ENCODE assay signal across 9 cellular contexts in genomic region chr5:78886650-78887230, GRCh38.
DNase-seq lines count a peak whose midpoint lies in the region; ATAC-seq and TF ChIP-seq lines count a peak whose summit lies in the region.
"Had no signal": no experiment of that assay in that cellular context is flagged by ENCODE, and none has a peak within 500 bp of the region (broad histone marks: within the 10 kb centered on the region; RNA-seq: fewer than 3 reads in every experiment).

No MANE protein-coding gene starts in this region.

- H3K27me3 Mint-ChIP-seq in chondrocyte (ENCODE audit: low read depth) (no peaks in the 10 kb centered on the region), neural progenitor cell (ENCODE audit: insufficient read depth, low read depth) (peaks cover 2% of the 10 kb centered on the region)

- H3F3A ChIP-seq in neural progenitor cell (ENCODE audit: low read depth), result no peaks in the 10 kb centered on the region

- no peak overlapping the region for H3K4me3 ChIP-seq in KMS-11 (IDR thresholded peaks at IDR 0.05; ENCODE audit: insufficient read depth, low read depth, low read length)
- no peak overlapping the region for H3K4me3 ChIP-seq in neural progenitor cell

- no peaks in the 10 kb centered on the region for H3K36me3 Mint-ChIP-seq in chondrocyte (ENCODE audit: low read depth)
- H3K36me3 Mint-ChIP-seq in neural progenitor cell, result peaks cover 10% of the 10 kb centered on the region

- peaks cover 4% of the 10 kb centered on the region for H3K4me1 ChIP-seq in KMS-11 (ENCODE audit: low read depth, poor library complexity, severe bottlenecking)
- H3K4me1 ChIP-seq in neural progenitor cell, result peaks cover 11% of the 10 kb centered on the region

- TF ChIP-seq CTCF in KMS-11 (conservative IDR thresholded peaks at IDR 0.05; ENCODE audit: low read depth, low read length), result peak; percentile 87
- peak; percentile 88 for TF ChIP-seq CTCF in chondrocyte (IDR thresholded peaks at IDR 0.05)
- peak; percentile 62 for TF ChIP-seq CTCF in neural progenitor cell (IDR thresholded peaks at IDR 0.05)
- TF ChIP-seq CTCF in omental fat pad (IDR thresholded peaks at IDR 0.05), result no peak

- H3K4me3 Mint-ChIP-seq in chondrocyte (ENCODE audit: unreplicated experiment) (no peak overlapping the region), neural progenitor cell (no peak overlapping the region)

- H3K27ac Mint-ChIP-seq in chondrocyte (ENCODE audit: unreplicated experiment) (no peak overlapping the region), neural progenitor cell (no peak overlapping the region)

- H3K27ac ChIP-seq in KMS-11 (no peak overlapping the region), neural progenitor cell (no peak overlapping the region)

- H3K27me3 ChIP-seq in KMS-11 (ENCODE audit: insufficient read depth, low read depth) (no peaks in the 10 kb centered on the region), neural progenitor cell (no peaks in the 10 kb centered on the region)

- no peaks in the 10 kb centered on the region for H3K79me2 ChIP-seq in KMS-11 (ENCODE audit: insufficient read depth, low read depth)
- no peaks in the 10 kb centered on the region for H3K79me2 ChIP-seq in neural progenitor cell (ENCODE audit: low read depth)

- H4K20me1 ChIP-seq in KMS-11 (ENCODE audit: insufficient read depth), result no peaks in the 10 kb centered on the region
- no peaks in the 10 kb centered on the region for H4K20me1 ChIP-seq in neural progenitor cell (ENCODE audit: low read depth)

- H3K9ac ChIP-seq in KMS-11, result no peak overlapping the region
- H3K9ac ChIP-seq in neural progenitor cell, result no peak overlapping the region

- ATAC-seq in GM21360 (IDR thresholded peaks at IDR 0.05; ENCODE audit: unreplicated experiment), result no peak
- ATAC-seq in HG03442 (IDR thresholded peaks at IDR 0.05; ENCODE audit: unreplicated experiment), result no peak
- ATAC-seq in omental fat pad (ENCODE audit: low FRiP score), result no peak

- no peak overlapping the region for H2AFZ ChIP-seq in KMS-11 (ENCODE audit: low read depth)
- H2AFZ ChIP-seq in neural progenitor cell (replicated peaks), result no peak overlapping the region

- DNase-seq in DMS53 treated with DMSO at 0.1 percent for 48 hours (lab: John Stamatoyannopoulos, UW; ENCODE audit: unreplicated experiment) (peak; percentile 12), chondrocyte (ENCODE audit: low spot score) (no peak), neural progenitor cell (ENCODE audit: low spot score) (no peak), omental fat pad (ENCODE audit: low spot score) (no peak), T-helper 1 cell (no peak)
- DNase-seq: NCI-H1417 treated with DMSO at 0.1 percent for 48 hours had no signal

- no peaks in the 10 kb centered on the region for H3K36me3 ChIP-seq in KMS-11 (ENCODE audit: insufficient read depth)
- no peaks in the 10 kb centered on the region for H3K36me3 ChIP-seq in neural progenitor cell

- no peak overlapping the region for H3K4me2 ChIP-seq in KMS-11
- no peak overlapping the region for H3K4me2 ChIP-seq in neural progenitor cell

- H3K9me3 ChIP-seq in neural progenitor cell (ENCODE audit: low read depth), result no peaks in the 10 kb centered on the region

- H3K4me1 Mint-ChIP-seq in chondrocyte (ENCODE audit: low read depth) (peaks cover 39% of the 10 kb centered on the region), neural progenitor cell (peaks cover 2% of the 10 kb centered on the region)

- H3K9me3 Mint-ChIP-seq in chondrocyte (ENCODE audit: low read depth) (peaks cover 3% of the 10 kb centered on the region), neural progenitor cell (no peaks in the 10 kb centered on the region)

Comparison
In these comparisons a context has a peak if more than half of its experiments do, and no peak if none do; other contexts are left out.
1. CTCF ChIP-seq: peak in KMS-11 (single experiment), chondrocyte (single experiment) and neural progenitor cell (single experiment); none in omental fat pad (0 of 3).